12 cellular contexts compared by ENCODE assay signal in the genomic region with DNA sequence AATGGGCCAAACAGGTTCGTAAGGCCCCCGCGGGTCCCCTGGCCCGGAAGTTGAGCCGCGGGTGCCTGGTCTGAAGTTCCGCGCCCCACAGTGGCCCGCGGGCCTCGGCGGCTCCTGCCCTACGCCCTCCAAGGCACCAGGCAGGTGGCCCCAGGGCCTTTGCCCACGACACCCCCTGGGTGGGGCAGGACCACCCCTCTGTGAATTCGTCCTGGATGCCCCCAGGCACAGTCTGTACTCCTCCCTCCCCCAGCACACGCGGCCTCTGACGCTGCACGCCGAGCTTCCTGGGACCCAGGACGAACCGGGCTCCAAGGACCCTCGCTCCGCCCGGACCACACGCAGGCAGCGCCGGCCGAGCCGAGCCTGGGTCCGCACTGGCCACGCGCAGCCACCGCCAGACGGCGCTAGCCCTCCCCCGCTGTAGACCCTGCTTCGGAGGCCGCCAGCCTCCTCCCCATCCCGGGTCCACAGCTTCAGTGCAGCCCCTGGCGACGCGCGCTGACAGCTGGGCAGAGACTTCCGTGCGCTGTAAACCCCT. TPM values are rescaled to one million over a fixed set of nuclear protein-coding genes. Genes with fewer than 3 reads are reported as not detected.
A peak's percentile ranks its signal among the peaks of the same experiment; 100 is the strongest.
DNase-seq lines count a peak whose midpoint lies in the region; TF ChIP-seq lines count a peak whose summit lies in the region.
"Had no signal": no experiment of that assay in that cellular context is flagged by ENCODE, and none has a peak within 500 bp of the region (broad histone marks: within the 10 kb centered on the region; RNA-seq: fewer than 3 reads in every experiment).

No MANE protein-coding gene starts in this region.

- H3K9me3 Mint-ChIP-seq in osteocyte (ENCODE audit: unreplicated experiment), result peaks cover 4% of the 10 kb centered on the region
- no peaks in the 10 kb centered on the region for H3K9me3 Mint-ChIP-seq in activated T-helper 2 cell treated with anti-CD3 and anti-CD28 coated beads, Interferon-gamma antibody, Interleukin-2, Interleukin-4, amounts not matched to agents 10 μg/mL and 5 μg/mL and 100 μg/mL, durations not matched to agents 14 hours and 24 hours and 36 hours

- no peak overlapping the region for H3K27ac Mint-ChIP-seq in osteocyte (ENCODE audit: unreplicated experiment)
- H3K27ac Mint-ChIP-seq in activated T-helper 2 cell treated with anti-CD3 and anti-CD28 coated beads, Interferon-gamma antibody, Interleukin-2, Interleukin-4, amounts not matched to agents 10 μg/mL and 5 μg/mL and 100 μg/mL, durations not matched to agents 14 hours and 24 hours and 36 hours, result no peak overlapping the region
- H3K27ac Mint-ChIP-seq: naive thymus-derived CD8-positive, alpha-beta T cell had no signal

- TF ChIP-seq CTCF in dorsolateral prefrontal cortex (IDR thresholded peaks at IDR 0.05 in 54 of 56, conservative IDR thresholded peaks at IDR 0.05 in 2 of 56; ENCODE audit: low read depth in 1 of 56, partially characterized antibody in 56 of 56), result peak in 50 of 56 donors; percentile 21 to 62 (median 49)
- TF ChIP-seq CTCF in osteocyte (IDR thresholded peaks at IDR 0.05), result peak; percentile 24

- peak overlapping the region in 57 of 59 donors; percentile 14 to 67 (median 46) for H3K4me3 ChIP-seq in dorsolateral prefrontal cortex
- H3K4me3 ChIP-seq: GM12878 had no signal

- DNase-seq in DMS79 treated with DMSO at 0.1 percent for 48 hours (lab: John Stamatoyannopoulos, UW), result peak; percentile 32
- peak; percentile 85 for DNase-seq in NCI-H1436 (lab: John Stamatoyannopoulos, UW)
- DNase-seq in dorsolateral prefrontal cortex, result peak in 1 of 10 donors; percentile 59
- no peak for DNase-seq in osteocyte (ENCODE audit: extremely low spot score, unreplicated experiment)
- no peak for DNase-seq in T-helper 9 cell
- DNase-seq in activated T-helper 2 cell treated with anti-CD3 and anti-CD28 coated beads, Interferon-gamma antibody, Interleukin-2, Interleukin-4, amounts not matched to agents 10 μg/mL and 5 μg/mL and 100 μg/mL, durations not matched to agents 14 hours and 24 hours and 36 hours (ENCODE audit: low spot score), result no peak
- no peak for DNase-seq in ACHN
- DNase-seq in superior temporal gyrus (ENCODE audit: extremely low spot score), result no peak
- DNase-seq: NK-92 treated with Interleukin-12 subunit alpha and Interleukin-12 subunit beta, amount 100 ng/mL, for 24 hours; stimulated activated naive CD4-positive, alpha-beta T cell had no signal

- intact Hi-C loops in dorsolateral prefrontal cortex (cut with DNase I), result loop anchor here in 1 of 2 donors (5.0 kb wide), 1 partner anchor 1120 kb away; no protein-coding TSS in a partner anchor
- intact Hi-C loops in activated T-helper 2 cell treated with anti-CD3 and anti-CD28 coated beads, Interferon-gamma antibody, Interleukin-2, Interleukin-4, amounts not matched to agents 10 μg/mL and 5 μg/mL and 100 μg/mL, durations not matched to agents 14 hours and 24 hours and 36 hours (cut with micrococcal nuclease), result no loop called here

- H3K4me1 Mint-ChIP-seq in osteocyte (ENCODE audit: unreplicated experiment), result peaks cover 5% of the 10 kb centered on the region
- peaks cover 3% of the 10 kb centered on the region for H3K4me1 Mint-ChIP-seq in activated T-helper 2 cell treated with anti-CD3 and anti-CD28 coated beads, Interferon-gamma antibody, Interleukin-2, Interleukin-4, amounts not matched to agents 10 μg/mL and 5 μg/mL and 100 μg/mL, durations not matched to agents 14 hours and 24 hours and 36 hours (ENCODE audit: low read depth)

- no peaks in the 10 kb centered on the region for H3K36me3 Mint-ChIP-seq in osteocyte (ENCODE audit: unreplicated experiment)
- no peaks in the 10 kb centered on the region for H3K36me3 Mint-ChIP-seq in activated T-helper 2 cell treated with anti-CD3 and anti-CD28 coated beads, Interferon-gamma antibody, Interleukin-2, Interleukin-4, amounts not matched to agents 10 μg/mL and 5 μg/mL and 100 μg/mL, durations not matched to agents 14 hours and 24 hours and 36 hours (ENCODE audit: low read depth)

- H3K27me3 Mint-ChIP-seq in osteocyte (ENCODE audit: unreplicated experiment), result peaks cover 19% of the 10 kb centered on the region
- peaks cover 29% of the 10 kb centered on the region for H3K27me3 Mint-ChIP-seq in activated T-helper 2 cell treated with anti-CD3 and anti-CD28 coated beads, Interferon-gamma antibody, Interleukin-2, Interleukin-4, amounts not matched to agents 10 μg/mL and 5 μg/mL and 100 μg/mL, durations not matched to agents 14 hours and 24 hours and 36 hours (ENCODE audit: low read depth)

- in situ Hi-C loops in ACHN (cut with HindIII; ENCODE audit: low pct_ligation_motif_present, low pct_unique_long_range_greater_than_20kb, low sequenced_read_pairs), result no loop called here

- peaks cover 0 to 70% (median 45%) of the 10 kb centered on the region in 45 donors for H3K27me3 ChIP-seq in dorsolateral prefrontal cortex

- H3K4me3 Mint-ChIP-seq in osteocyte (ENCODE audit: unreplicated experiment), result no peak overlapping the region
- no peak overlapping the region for H3K4me3 Mint-ChIP-seq in activated T-helper 2 cell treated with anti-CD3 and anti-CD28 coated beads, Interferon-gamma antibody, Interleukin-2, Interleukin-4, amounts not matched to agents 10 μg/mL and 5 μg/mL and 100 μg/mL, durations not matched to agents 14 hours and 24 hours and 36 hours (ENCODE audit: low read depth)

- peak overlapping the region in 21 of 59 donors; percentile 4 to 70 (median 37) for H3K27ac ChIP-seq in dorsolateral prefrontal cortex

RNA-seq across cellular contexts. Expression of a gene that starts 0.8 kb away (rescaled TPM):
- total RNA-seq in dorsolateral prefrontal cortex (10 to 100 TPM in 75 of 120 experiments, 1 to 10 TPM in 45; 2.9 to 21.3 (median 11.4) TPM), osteocyte (not detected in 2 replicates)
- total RNA-seq in activated T-helper 2 cell treated with anti-CD3 and anti-CD28 coated beads, Interferon-gamma antibody, Interleukin-2, Interleukin-4, amounts not matched to agents 10 μg/mL and 5 μg/mL and 100 μg/mL, durations not matched to agents 14 hours and 24 hours and 36 hours, result 0.07 and 0.11 TPM in 2 replicates
- total RNA-seq: GM12878 had no signal

Comparison
In these comparisons a context has a peak if more than half of its experiments do, and no peak if none do; other contexts are left out.
1. DNase-seq: peak in DMS79 treated with DMSO at 0.1 percent for 48 hours (single experiment) and NCI-H1436 (single experiment); none in osteocyte (single experiment), T-helper 9 cell (single experiment), activated T-helper 2 cell treated with anti-CD3 and anti-CD28 coated beads, Interferon-gamma antibody, Interleukin-2, Interleukin-4, amounts not matched to agents 10 μg/mL and 5 μg/mL and 100 μg/mL, durations not matched to agents 14 hours and 24 hours and 36 hours (single experiment), ACHN (single experiment) and superior temporal gyrus (single experiment).